ENCODE assay signal across 1 cellular context in the genomic region with DNA sequence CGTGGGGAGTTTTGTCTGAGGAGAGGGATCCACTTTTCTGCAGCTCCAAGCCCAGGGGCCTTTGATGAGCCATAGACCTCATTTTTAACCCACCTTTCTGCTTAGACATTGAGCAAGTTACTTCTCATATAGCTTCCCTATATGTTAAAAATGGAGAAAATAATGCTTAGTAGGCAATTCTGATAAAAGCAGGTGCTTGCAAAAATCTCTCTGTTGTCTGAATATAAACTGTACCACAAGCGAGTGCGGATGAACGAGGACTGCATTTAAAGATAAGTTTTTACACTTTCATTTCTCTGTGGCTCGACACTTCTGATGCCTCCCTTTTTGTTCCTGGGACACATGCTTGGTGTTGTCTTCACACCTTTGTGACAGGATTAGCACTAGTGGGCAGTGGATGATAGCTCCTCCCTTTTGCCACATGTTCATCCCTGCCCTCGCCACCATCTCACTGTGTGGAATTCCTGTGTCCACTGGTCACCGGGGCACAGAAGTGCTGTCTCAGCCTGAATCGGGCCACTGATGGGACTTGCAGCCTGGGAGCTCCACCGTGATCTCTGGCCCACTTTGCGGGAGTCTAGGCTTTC.
TF ChIP-seq lines count a peak whose summit lies in the region.

No MANE protein-coding gene starts in this region.

TF ChIP-seq in HCT116, 20 proteins besides CTCF, POLR2A, EP300 and RAD21 (continued from another document):
- TF ChIP-seq ELF1 (IDR thresholded peaks at IDR 0.05; ENCODE audit: borderline replicate concordance, low read depth) (no peak), CEBPB (IDR thresholded peaks at IDR 0.05; ENCODE audit: low read depth) (no peak), SP1 (IDR thresholded peaks at IDR 0.05; ENCODE audit: low read depth) (no peak), EGR1 (IDR thresholded peaks at IDR 0.05; ENCODE audit: low read depth) (no peak), ZBTB33 (IDR thresholded peaks at IDR 0.05; ENCODE audit: extremely low read depth, insufficient replicate concordance, low read length) (no peak), ZFX (IDR thresholded peaks at IDR 0.05) (no peak), YY1 (IDR thresholded peaks at IDR 0.05; ENCODE audit: extremely low read depth, insufficient replicate concordance, low read depth, low read length) (no peak), CBX3 (IDR thresholded peaks at IDR 0.05; ENCODE audit: low read depth) (no peak), FOSL1 (IDR thresholded peaks at IDR 0.05; ENCODE audit: low read depth) (no peak), ZNF274 (IDR thresholded peaks at IDR 0.05; ENCODE audit: low read depth, low read length) (no peak), EZH2phosphoT487 (IDR thresholded peaks at IDR 0.05; ENCODE audit: borderline replicate concordance) (no peak), EZH2 (IDR thresholded peaks at IDR 0.05) (no peak), JUND (IDR thresholded peaks at IDR 0.05) (no peak)
- TF ChIP-seq, protein P1, sequence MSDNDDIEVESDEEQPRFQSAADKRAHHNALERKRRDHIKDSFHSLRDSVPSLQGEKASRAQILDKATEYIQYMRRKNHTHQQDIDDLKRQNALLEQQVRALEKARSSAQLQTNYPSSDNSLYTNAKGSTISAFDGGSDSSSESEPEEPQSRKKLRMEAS (IDR thresholded peaks at IDR 0.05): no peak
- TF ChIP-seq, protein P2, sequence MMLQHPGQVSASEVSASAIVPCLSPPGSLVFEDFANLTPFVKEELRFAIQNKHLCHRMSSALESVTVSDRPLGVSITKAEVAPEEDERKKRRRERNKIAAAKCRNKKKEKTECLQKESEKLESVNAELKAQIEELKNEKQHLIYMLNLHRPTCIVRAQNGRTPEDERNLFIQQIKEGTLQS (IDR thresholded peaks at IDR 0.05): no peak
